In the genomic region with DNA sequence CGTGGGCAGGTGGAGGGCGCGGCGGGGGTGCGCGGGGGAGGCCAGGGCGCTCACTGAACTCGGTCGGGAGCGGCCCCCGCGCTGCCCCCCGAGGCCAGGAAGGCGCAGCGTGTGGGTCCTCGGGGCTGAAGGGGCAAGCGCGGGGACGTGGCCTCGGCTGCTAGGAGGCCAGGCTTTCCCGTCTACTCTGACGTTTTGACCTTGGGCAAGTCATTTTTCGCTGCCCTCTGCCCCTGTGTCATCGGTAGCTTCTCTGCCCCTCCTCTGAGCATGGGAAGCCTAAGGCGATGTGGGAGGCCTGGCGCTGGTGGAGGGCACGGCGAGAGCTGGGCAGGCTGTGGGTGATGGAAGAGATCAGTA, we compare ENCODE assay signal across 8 cellular contexts. TPM values are rescaled to one million over a fixed set of nuclear protein-coding genes. Genes with fewer than 3 reads are reported as not detected.
DNase-seq lines count a peak whose midpoint lies in the region; ATAC-seq and TF ChIP-seq lines count a peak whose summit lies in the region.

No MANE protein-coding gene starts in this region.

- WGBS in trophoblast cell (ENCODE audit: extremely low coverage, insufficient coverage, insufficient read length), result no CpG with 5 or more reads among the region's 28 CpGs

- ATAC-seq in GM18907 (IDR thresholded peaks at IDR 0.05; ENCODE audit: unreplicated experiment) (peak; percentile 4), HG03442 (IDR thresholded peaks at IDR 0.05; ENCODE audit: unreplicated experiment) (peak; percentile 4), GM18520 (IDR thresholded peaks at IDR 0.05; ENCODE audit: unreplicated experiment) (no peak)

- POLR2A ChIA-PET in A673 (lab: Charles Lee; ENCODE audit: low non-redundant PET), result interaction anchor here (0.5 kb wide), 2 partner anchors 487 to 1519 kb away, joined by 3 to 4 read pairs; no protein-coding TSS in a partner anchor

- peak overlapping the region; percentile 73 for H3K4me2 ChIP-seq in trophoblast cell (ENCODE audit: low read length)

- peaks cover 11% of the 10 kb centered on the region for H3K79me2 ChIP-seq in trophoblast cell (ENCODE audit: control insufficient read depth, insufficient read depth, low read length, poor library complexity)

- no peak overlapping the region for H2BK120ac ChIP-seq in trophoblast cell (ENCODE audit: insufficient read depth, low read length, poor library complexity)

- intact Hi-C loops in A673 (cut with micrococcal nuclease; ENCODE audit: unreplicated experiment), result no loop called here
- intact Hi-C loops in activated CD4-positive, alpha-beta T cell treated with anti-CD3 and anti-CD28 coated beads, Interleukin-2, amount 10 ng/mL, durations not matched to agents 24 days and 14 days (cut with micrococcal nuclease), result loop anchor here (1.0 to 10.0 kb wide), 3 partner anchors 77 to 446 kb away; partner anchors contain the start of genes GDI2 and IL15RA

- H3K9me3 ChIP-seq in A673 (ENCODE audit: low read depth, low read length, poor library complexity, severe bottlenecking), result no peaks in the 10 kb centered on the region
- no peaks in the 10 kb centered on the region for H3K9me3 ChIP-seq in trophoblast cell (ENCODE audit: insufficient read depth, low read depth, low read length)

- peaks cover 46% of the 10 kb centered on the region for H3K36me3 Mint-ChIP-seq in activated CD4-positive, alpha-beta T cell treated with anti-CD3 and anti-CD28 coated beads, Interleukin-2, amount 10 ng/mL, durations not matched to agents 24 days and 14 days (ENCODE audit: low read depth)

- H4K12ac ChIP-seq in trophoblast cell (ENCODE audit: low read depth, low read length), result peak overlapping the region; percentile 65

- H3K27me3 ChIP-seq in A673 (replicated peaks; ENCODE audit: insufficient read depth, low read depth, low read length, poor library complexity), result no peaks in the 10 kb centered on the region
- no peaks in the 10 kb centered on the region for H3K27me3 ChIP-seq in trophoblast cell (ENCODE audit: insufficient read depth, low read length)

- H3K18ac ChIP-seq in trophoblast cell (ENCODE audit: low read length), result peak overlapping the region; percentile 62

- no peak overlapping the region for H2AFZ ChIP-seq in trophoblast cell (ENCODE audit: insufficient read depth, low read length, poor library complexity)

- no peaks in the 10 kb centered on the region for H3K9me3 Mint-ChIP-seq in activated CD4-positive, alpha-beta T cell treated with anti-CD3 and anti-CD28 coated beads, Interleukin-2, amount 10 ng/mL, durations not matched to agents 24 days and 14 days

- no peak for TF ChIP-seq CTCF in A673 (conservative IDR thresholded peaks at IDR 0.05; ENCODE audit: low read depth, low read length)
- TF ChIP-seq CTCF in fibroblast of pulmonary artery (IDR thresholded peaks at IDR 0.05; ENCODE audit: low read length, missing control alignments), result no peak
- no peak for TF ChIP-seq CTCF in GM13977 (IDR thresholded peaks at IDR 0.05; ENCODE audit: extremely low read depth, insufficient read depth, missing control alignments)

- H3K4me1 ChIP-seq in A673 (ENCODE audit: insufficient read depth, low read length, poor library complexity, severe bottlenecking), result peaks cover 11% of the 10 kb centered on the region
- H3K4me1 ChIP-seq in trophoblast cell (ENCODE audit: control insufficient read depth in 1 of 2, insufficient read depth in 2 of 2, low read length in 2 of 2), result peaks cover 4 to 13% of the 10 kb centered on the region in 2 experiments

- peak overlapping the region; percentile 63 for H4K8ac ChIP-seq in trophoblast cell (ENCODE audit: low read depth, low read length)

- H3K9ac ChIP-seq in trophoblast cell (ENCODE audit: low read length), result peak overlapping the region; percentile 79

- peaks cover 46% of the 10 kb centered on the region for H3K4me1 Mint-ChIP-seq in activated CD4-positive, alpha-beta T cell treated with anti-CD3 and anti-CD28 coated beads, Interleukin-2, amount 10 ng/mL, durations not matched to agents 24 days and 14 days

- no peaks in the 10 kb centered on the region for H3K27me3 Mint-ChIP-seq in activated CD4-positive, alpha-beta T cell treated with anti-CD3 and anti-CD28 coated beads, Interleukin-2, amount 10 ng/mL, durations not matched to agents 24 days and 14 days

- H3K36me3 ChIP-seq in A673 (ENCODE audit: insufficient read depth, low read length, poor library complexity, severe bottlenecking) (peaks cover 42% of the 10 kb centered on the region), trophoblast cell (ENCODE audit: control insufficient read depth in 1 of 2, insufficient read depth in 2 of 2, low read length in 2 of 2) (peaks cover 10 to 15% of the 10 kb centered on the region in 2 experiments)

- no peak overlapping the region for H2BK5ac ChIP-seq in trophoblast cell (ENCODE audit: low read depth, low read length, poor library complexity)

- H2BK12ac ChIP-seq in trophoblast cell (ENCODE audit: low read length), result no peak overlapping the region

- peak overlapping the region; percentile 91 for H3K27ac ChIP-seq in A673 (ENCODE audit: low read depth, low read length, poor library complexity, severe bottlenecking)
- H3K27ac ChIP-seq in trophoblast cell (ENCODE audit: low read depth, low read length), result peak overlapping the region; percentile 3

- peak overlapping the region; percentile 69 for H2AK5ac ChIP-seq in trophoblast cell (ENCODE audit: low read length)

- in situ Hi-C loops in GM13977 (cut with MboI; ENCODE audit: low pct_unique_long_range_greater_than_20kb, low sequenced_read_pairs, unreplicated experiment), result no loop called here

- H4K91ac ChIP-seq in trophoblast cell (ENCODE audit: low read depth, low read length), result peak overlapping the region; percentile 75

- H3K4me3 ChIP-seq in A673 (ENCODE audit: low read depth, low read length, poor library complexity, severe bottlenecking) (peak overlapping the region; percentile 94), fibroblast of pulmonary artery (replicated peaks; ENCODE audit: low read depth, low read length) (peak overlapping the region; percentile 70), trophoblast cell (ENCODE audit: low read depth, low read length) (peak overlapping the region; percentile 80)

- H3K4ac ChIP-seq in trophoblast cell (ENCODE audit: low read depth, low read length), result peak overlapping the region; percentile 60

- peak overlapping the region; percentile 85 for H3K27ac Mint-ChIP-seq in activated CD4-positive, alpha-beta T cell treated with anti-CD3 and anti-CD28 coated beads, Interleukin-2, amount 10 ng/mL, durations not matched to agents 24 days and 14 days

- H3K14ac ChIP-seq in trophoblast cell (ENCODE audit: low read length), result peak overlapping the region; percentile 33

- peaks cover 8% of the 10 kb centered on the region for H3K79me1 ChIP-seq in trophoblast cell (ENCODE audit: low read length)

- DNase-seq in A673 (ENCODE audit: low spot score) (peak; percentile 5), fibroblast of pulmonary artery (ENCODE audit: low read depth) (peak; percentile 16), trophoblast cell (peak; percentile 15 to 50), GM13977 (ENCODE audit: low spot score) (no peak)
- DNase-seq in activated CD4-positive, alpha-beta T cell treated with anti-CD3 and anti-CD28 coated beads, Interleukin-2, amount 10 ng/mL, durations not matched to agents 24 days and 14 days, result peak; percentile 76

- CTCF ChIA-PET in A673 (lab: Charles Lee), result interaction anchor here (0.5 to 0.9 kb wide), 2 partner anchors 199 to 261 kb away, joined by 5 to 6 read pairs; no protein-coding TSS in a partner anchor

- BruUV-seq in A673 (replicated peaks; lab: Mats Ljungman, UMichigan), result no TSS peak

- no peak overlapping the region for H3K23ac ChIP-seq in trophoblast cell (ENCODE audit: low read length)

- H3K4me3 Mint-ChIP-seq in activated CD4-positive, alpha-beta T cell treated with anti-CD3 and anti-CD28 coated beads, Interleukin-2, amount 10 ng/mL, durations not matched to agents 24 days and 14 days, result peak overlapping the region; percentile 94

RNA-seq across cellular contexts. Expression of gene FBH1, which starts 0.5 kb away (rescaled TPM):
- total RNA-seq in A673 (2021), result 84.0 and 87.5 TPM in 2 replicates
- total RNA-seq in activated CD4-positive, alpha-beta T cell treated with anti-CD3 and anti-CD28 coated beads, Interleukin-2, amount 10 ng/mL, durations not matched to agents 24 days and 14 days, result 58.4 and 62.9 TPM in 2 replicates
- 31.5 and 32.0 TPM in 2 replicates for polyA plus RNA-seq in trophoblast cell (2013)

RNA-seq across cellular contexts. Expression of gene ANKRD16, which starts 0.8 kb away (rescaled TPM):
- total RNA-seq in A673 (2021), result 16.2 and 17.3 TPM in 2 replicates
- total RNA-seq in activated CD4-positive, alpha-beta T cell treated with anti-CD3 and anti-CD28 coated beads, Interleukin-2, amount 10 ng/mL, durations not matched to agents 24 days and 14 days, result 10.8 and 12.2 TPM in 2 replicates
- polyA plus RNA-seq in trophoblast cell (2013), result 2.2 and 2.3 TPM in 2 replicates
